ENCODE assay signal across 1 cellular context in genomic region chr14:49955013-49955412, GRCh38.
TF ChIP-seq lines count a peak whose summit lies in the region.

No MANE protein-coding gene starts in this region.

TF ChIP-seq in GM23338, 12 proteins besides CTCF, POLR2A, EP300 and RAD21 (continued from another document):
- no peak for TF ChIP-seq REST (IDR thresholded peaks at IDR 0.05; ENCODE audit: unreplicated experiment)
- no peak for TF ChIP-seq POLR2AphosphoS5 (IDR thresholded peaks at IDR 0.05; ENCODE audit: low read depth)
- no peak for TF ChIP-seq EZH2 (IDR thresholded peaks at IDR 0.05; ENCODE audit: low read depth, unreplicated experiment)
- no peak for TF ChIP-seq NANOG (IDR thresholded peaks at IDR 0.05; ENCODE audit: borderline replicate concordance)
